ENCODE assay signal across 17 cellular contexts in the genomic region with DNA sequence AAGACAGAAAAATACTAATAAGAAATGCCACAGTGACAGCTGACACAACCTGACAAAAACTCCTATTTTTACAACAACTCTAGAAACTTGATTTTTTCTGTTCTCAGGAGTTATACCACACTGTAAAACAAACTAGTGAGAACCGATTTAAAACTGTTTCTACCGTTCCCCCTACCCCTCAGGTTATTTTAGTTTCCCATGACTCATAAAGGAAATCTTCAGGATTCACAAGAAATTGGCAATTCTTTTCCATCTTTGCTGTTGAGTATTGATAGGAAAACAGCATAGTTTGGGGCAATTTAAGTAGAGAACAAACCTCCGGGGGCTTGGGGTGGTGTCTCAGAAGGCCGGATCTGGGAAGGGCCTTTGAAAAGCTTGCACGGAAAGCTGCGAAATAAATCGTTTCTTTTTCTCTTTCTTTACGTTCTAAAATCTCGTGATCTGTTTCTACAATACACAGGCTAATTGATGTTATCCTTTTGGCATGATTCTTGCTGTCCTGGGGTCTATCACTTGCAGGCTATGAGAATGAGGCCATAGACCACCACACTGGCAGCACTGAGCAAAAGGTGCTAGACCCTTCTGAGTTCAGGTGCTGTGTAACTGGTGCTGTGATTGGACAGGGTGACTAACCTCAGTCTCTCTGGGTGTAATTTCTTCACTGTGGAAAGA.
DNase-seq lines count a peak whose midpoint lies in the region; FAIRE-seq and TF ChIP-seq lines count a peak whose summit lies in the region.
"Had no signal": no experiment of that assay in that cellular context is flagged by ENCODE, and none has a peak within 500 bp of the region (broad histone marks: within the 10 kb centered on the region; RNA-seq: fewer than 3 reads in every experiment).

No MANE protein-coding gene starts in this region.

- FAIRE-seq in RCC 7860 (lab: Jason Lieb, UNC), result no peak
- FAIRE-seq: TTC549 had no signal

- no peak for TF ChIP-seq CTCF in chondrocyte (IDR thresholded peaks at IDR 0.05)

- H3K4me1 Mint-ChIP-seq in chondrocyte (ENCODE audit: low read depth), result peaks cover 77% of the 10 kb centered on the region

- peak overlapping the region; percentile 89 for H3K27ac Mint-ChIP-seq in chondrocyte (ENCODE audit: unreplicated experiment)

- H3K9me3 Mint-ChIP-seq in chondrocyte (ENCODE audit: low read depth), result no peaks in the 10 kb centered on the region
- H3K9me3 Mint-ChIP-seq: neural crest cell had no signal

- H3K4me3 Mint-ChIP-seq in chondrocyte (ENCODE audit: unreplicated experiment), result peak overlapping the region; percentile 31
- H3K4me3 Mint-ChIP-seq: neural crest cell had no signal

- H3K36me3 Mint-ChIP-seq in chondrocyte (ENCODE audit: low read depth), result no peaks in the 10 kb centered on the region

- DNase-seq in COLO829 (ENCODE audit: low spot score) (peak; percentile 76), M059J (ENCODE audit: low read depth) (peak; percentile 73), chondrocyte (ENCODE audit: low spot score) (no peak), renal cortical epithelial cell (ENCODE audit: low read depth) (peak; percentile 51), islet precursor cell (no peak), cerebellum (ENCODE audit: low spot score) (no peak), RCC 7860 (ENCODE audit: low spot score) (no peak), putamen (ENCODE audit: low spot score) (no peak)
- DNase-seq: activated CD8-positive, alpha-beta memory T cell treated with anti-CD3 and anti-CD28 coated beads, Interleukin-2, amount 50 U/mL, for 48 hours; amniotic stem cell; BE2C; DND-41; H7; NCI-H345; Peyer's patch had no signal

- H3K27me3 Mint-ChIP-seq in chondrocyte (ENCODE audit: low read depth), result no peaks in the 10 kb centered on the region

Comparison
In these comparisons a context has a peak if more than half of its experiments do, and no peak if none do; other contexts are left out.
1. DNase-seq: peak in COLO829 (single experiment), M059J (single experiment) and renal cortical epithelial cell (single experiment); none in chondrocyte (single experiment), islet precursor cell (single experiment), cerebellum (single experiment), RCC 7860 (single experiment) and putamen (single experiment).